ENCODE assay signal across 1 cellular context in genomic region chrX:71545364-71545763, GRCh38.
TF ChIP-seq lines count a peak whose summit lies in the region.

No MANE protein-coding gene starts in this region.

TF ChIP-seq in WTC11, 78 proteins besides CTCF, POLR2A, EP300 and RAD21:
- TF ChIP-seq MAX (CRISPR knock-in tag; IDR thresholded peaks at IDR 0.05) (no peak), RORB (CRISPR knock-in tag; IDR thresholded peaks at IDR 0.05) (no peak), ZNF232 (CRISPR knock-in tag; IDR thresholded peaks at IDR 0.05) (no peak), STAT6 (CRISPR knock-in tag; conservative IDR thresholded peaks at IDR 0.05; ENCODE audit: low read depth) (no peak), ERG (CRISPR knock-in tag; IDR thresholded peaks at IDR 0.05) (no peak), NFATC4 (CRISPR knock-in tag; IDR thresholded peaks at IDR 0.05) (no peak), CBFB (CRISPR knock-in tag; IDR thresholded peaks at IDR 0.05; ENCODE audit: low read depth) (no peak)
